Comparison of ENCODE assay signal across 21 cellular contexts in genomic region chr3:174010902-174011301, GRCh38.
A peak's percentile ranks its signal among the peaks of the same experiment; 100 is the strongest.
DNase-seq lines count a peak whose midpoint lies in the region; ATAC-seq, FAIRE-seq and TF ChIP-seq lines count a peak whose summit lies in the region.
"Had no signal": no experiment of that assay in that cellular context is flagged by ENCODE, and none has a peak within 500 bp of the region (broad histone marks: within the 10 kb centered on the region; RNA-seq: fewer than 3 reads in every experiment).

No MANE protein-coding gene starts in this region.

- no peak overlapping the region for H2AK5ac ChIP-seq in H1 (ENCODE audit: low read depth, low read length)

- H3K56ac ChIP-seq in H1 (replicated peaks; ENCODE audit: insufficient read length, low read depth, low read length), result no peak overlapping the region

- no peak overlapping the region for H2BK120ac ChIP-seq in H1 (replicated peaks; ENCODE audit: low read depth, low read length)

- H3K36me3 ChIP-seq in SK-N-SH (replicated peaks in 1 of 2; ENCODE audit: control insufficient read depth in 1 of 2, insufficient read depth in 2 of 2, low read length in 1 of 2) (no peaks in the 10 kb centered on the region), H1 (ENCODE audit: control insufficient read depth in 2 of 4, insufficient read depth in 4 of 4, low read length in 3 of 4) (no peaks in the 10 kb centered on the region)
- H3K36me3 ChIP-seq: BLaER1 had no signal

- no peak overlapping the region for H2BK12ac ChIP-seq in H1 (ENCODE audit: low read depth, low read length)

- H3K27ac ChIP-seq in SK-N-SH (ENCODE audit: low read depth in 2 of 2, low read length in 1 of 2), result no peak overlapping the region
- H3K27ac ChIP-seq in H1 (ENCODE audit: low read depth, low read length), result no peak overlapping the region
- H3K27ac ChIP-seq: 22Rv1, BLaER1, C4-2B had no signal

- no peaks in the 10 kb centered on the region for H3K79me2 ChIP-seq in SK-N-SH (ENCODE audit: insufficient read depth)
- no peaks in the 10 kb centered on the region for H3K79me2 ChIP-seq in H1 (ENCODE audit: control insufficient read depth in 1 of 2, insufficient read depth in 2 of 2, low read length in 2 of 2)

- no peaks in the 10 kb centered on the region for H3K36me3 Mint-ChIP-seq in effector memory CD8-positive, alpha-beta T cell (ENCODE audit: insufficient read depth)
- H3K36me3 Mint-ChIP-seq: CD4-positive, CD25-positive, alpha-beta regulatory T cell; CD8-positive, alpha-beta T cell had no signal

- H3K27me3 Mint-ChIP-seq in effector memory CD8-positive, alpha-beta T cell, result no peaks in the 10 kb centered on the region
- H3K27me3 Mint-ChIP-seq: B cell; CD4-positive, CD25-positive, alpha-beta regulatory T cell had no signal

- H3K4me1 ChIP-seq in SK-N-SH (ENCODE audit: control insufficient read depth in 1 of 2, insufficient read depth in 2 of 2, low read depth in 1 of 2, low read length in 1 of 2) (no peaks in the 10 kb centered on the region), H1 (replicated peaks in 1 of 4; ENCODE audit: control insufficient read depth in 3 of 4, insufficient read depth in 4 of 4, low read length in 3 of 4) (peaks cover 0 to 3% (median 0%) of the 10 kb centered on the region in 4 experiments; a peak in 3 of 7 replicates)
- H3K4me1 ChIP-seq: BLaER1, Caco-2 had no signal

- no peak overlapping the region for H3K23ac ChIP-seq in H1 (ENCODE audit: insufficient read length)

- no peak overlapping the region for H2BK5ac ChIP-seq in H1 (ENCODE audit: low read depth, low read length)

- H3K14ac ChIP-seq in H1 (ENCODE audit: insufficient read length), result no peak overlapping the region

- no peak overlapping the region for H3K4me3 Mint-ChIP-seq in effector memory CD8-positive, alpha-beta T cell
- H3K4me3 Mint-ChIP-seq: B cell; CD4-positive, CD25-positive, alpha-beta regulatory T cell; CD8-positive, alpha-beta T cell; H9 had no signal

- no peaks in the 10 kb centered on the region for H3K23me2 ChIP-seq in H1 (ENCODE audit: low read depth, low read length)

- no peaks in the 10 kb centered on the region for H3K4me1 Mint-ChIP-seq in effector memory CD8-positive, alpha-beta T cell (ENCODE audit: low read depth in 2 of 2)
- H3K4me1 Mint-ChIP-seq: B cell; CD4-positive, CD25-positive, alpha-beta regulatory T cell had no signal

- H3K18ac ChIP-seq in H1 (ENCODE audit: extremely low read depth, low read length), result no peak overlapping the region

- H3K9me3 Mint-ChIP-seq in effector memory CD8-positive, alpha-beta T cell, result peaks cover 3 to 9% of the 10 kb centered on the region in 2 donors
- H3K9me3 Mint-ChIP-seq: CD8-positive, alpha-beta T cell; H9 had no signal

- H3K4me2 ChIP-seq in SK-N-SH (no peak overlapping the region), H1 (ENCODE audit: insufficient read depth in 1 of 2, low read depth in 2 of 2, low read length in 2 of 2) (peak overlapping the region in 1 of 2 experiments; percentile 43; a peak in 1 of 4 replicates)
- H3K4me2 ChIP-seq: BLaER1 had no signal

- peak; percentile 45 for FAIRE-seq in H1 (lab: Jason Lieb, UNC)
- FAIRE-seq: A204.1, GM12892 had no signal

- ATAC-seq in SK-N-SH treated with all-trans-retinoic acid at 6 μM for 48 hours, result no peak
- no peak for ATAC-seq in effector memory CD8-positive, alpha-beta T cell (replicated peaks)
- ATAC-seq: CD8-positive, alpha-beta T cell; HCT116 had no signal

- CTCF ChIA-PET in SK-N-SH (lab: Yijun Ruan, JAX) (no interaction called here), H1 (lab: Charles Lee; ENCODE audit: partially characterized antibody) (no interaction called here)

- H4K5ac ChIP-seq in H1 (ENCODE audit: insufficient read length, low read depth, low read length), result no peak overlapping the region

- WGBS in SK-N-SH (ENCODE audit: low lambda C conversion rate), result 89% methylated on average over 1 of the region's 1 CpG
- 21% methylated on average over 1 of the region's 1 CpG; no CpG with 5 or more reads in 1 of the 2 experiments for WGBS in H1 (ENCODE audit: extremely low coverage in 1 of 2, insufficient coverage in 1 of 2, insufficient read length in 1 of 2, insufficient replicate concordance in 2 of 2, low coverage in 1 of 2, low lambda C conversion rate in 2 of 2, missing lambda C conversion rate in 1 of 2), 2 experiments

- H3F3A ChIP-seq in SK-N-SH (replicated peaks; ENCODE audit: insufficient read depth), result peaks cover 3% of the 10 kb centered on the region

- no peak for TF ChIP-seq POLR2A in H1 (IDR thresholded peaks at IDR 0.05; ENCODE audit: control extremely low read depth in 1 of 2, low read depth in 2 of 2, low read length in 2 of 2)

- POLR2A ChIA-PET in SK-N-SH (lab: Yijun Ruan, JAX) (no interaction called here), H1 (lab: Charles Lee; ENCODE audit: partially characterized antibody) (no interaction called here)

- no peak overlapping the region for H4K91ac ChIP-seq in H1 (replicated peaks; ENCODE audit: insufficient read length, low read length)

- H4K20me1 ChIP-seq in SK-N-SH (ENCODE audit: insufficient read depth) (no peaks in the 10 kb centered on the region), H1 (replicated peaks in 1 of 2; ENCODE audit: control insufficient read depth in 1 of 2, insufficient read depth in 2 of 2, low read length in 2 of 2) (no peaks in the 10 kb centered on the region)
- H4K20me1 ChIP-seq: BLaER1 had no signal

- H2AFZ ChIP-seq in SK-N-SH (ENCODE audit: low read depth) (no peak overlapping the region), H1 (ENCODE audit: low read length) (no peak overlapping the region)

- H3K9ac ChIP-seq in SK-N-SH (no peak overlapping the region), H1 (replicated peaks in 1 of 4; ENCODE audit: extremely low read depth in 1 of 4, low read depth in 3 of 4, low read length in 3 of 4) (no peak overlapping the region)
- H3K9ac ChIP-seq: BLaER1 had no signal

- H2BK20ac ChIP-seq in H1 (ENCODE audit: low read length), result no peak overlapping the region

- no peak overlapping the region for H2BK15ac ChIP-seq in H1 (ENCODE audit: low read length)

- H3K9me2 ChIP-seq in SK-N-SH, result no peaks in the 10 kb centered on the region

- TF ChIP-seq CTCF in SK-N-SH (IDR thresholded peaks at IDR 0.05), result no peak
- TF ChIP-seq CTCF in H1 (IDR thresholded peaks at IDR 0.05; ENCODE audit: control extremely low read depth in 1 of 3, insufficient read depth in 1 of 3, low read depth in 1 of 3, low read length in 3 of 3), result no peak

- no peak for TF ChIP-seq EP300 in SK-N-SH (IDR thresholded peaks at IDR 0.05; ENCODE audit: borderline replicate concordance in 1 of 2, low read depth in 1 of 2, low read length in 1 of 2)
- TF ChIP-seq EP300 in H1 (IDR thresholded peaks at IDR 0.05; ENCODE audit: borderline replicate concordance in 1 of 2, low read depth in 2 of 2, low read length in 2 of 2), result no peak

- no peaks in the 10 kb centered on the region for H3K9me3 ChIP-seq in SK-N-SH
- no peaks in the 10 kb centered on the region for H3K9me3 ChIP-seq in H1 (ENCODE audit: insufficient read depth in 2 of 2, low read depth in 1 of 2, low read length in 1 of 2)
- H3K9me3 ChIP-seq: BLaER1, Caco-2 had no signal

- H4K8ac ChIP-seq in H1 (ENCODE audit: extremely low read depth, insufficient read depth, low read length), result no peak overlapping the region

- no peaks in the 10 kb centered on the region for H3K27me3 ChIP-seq in SK-N-SH (ENCODE audit: insufficient read depth)
- no peaks in the 10 kb centered on the region for H3K27me3 ChIP-seq in H1 (replicated peaks in 1 of 4; ENCODE audit: control insufficient read depth in 3 of 4, extremely low read depth in 1 of 4, insufficient read depth in 3 of 4, low read length in 3 of 4)
- H3K27me3 ChIP-seq: BLaER1 had no signal

- no peak overlapping the region for H3K4ac ChIP-seq in H1 (replicated peaks; ENCODE audit: insufficient read length, low read depth, low read length)

- no peak overlapping the region for H3K4me3 ChIP-seq in SK-N-SH (ENCODE audit: low read depth in 2 of 2, low read length in 1 of 2)
- peak overlapping the region in 1 of 4 experiments; percentile 3; a peak in 1 of 8 replicates for H3K4me3 ChIP-seq in H1 (ENCODE audit: extremely low read depth in 1 of 4, insufficient read depth in 2 of 4, low read depth in 3 of 4, low read length in 4 of 4)
- H3K4me3 ChIP-seq: BLaER1 had no signal

- TF ChIP-seq RAD21 in SK-N-SH (IDR thresholded peaks at IDR 0.05; ENCODE audit: low read length) (no peak), H1 (IDR thresholded peaks at IDR 0.05 in 1 of 2, conservative IDR thresholded peaks at IDR 0.05 in 1 of 2; ENCODE audit: low read depth in 2 of 2, low read length in 2 of 2) (no peak)

- no peaks in the 10 kb centered on the region for H3K79me1 ChIP-seq in H1 (ENCODE audit: low read depth, low read length)

- DNase-seq in NCI-H1105 treated with DMSO at 0.1 percent for 48 hours (lab: John Stamatoyannopoulos, UW), result peak; percentile 15
- no peak for DNase-seq in NCI-H1105 (lab: John Stamatoyannopoulos, UW)
- no peak for DNase-seq in SK-N-SH
- no peak for DNase-seq in H1 (ENCODE audit: low read depth in 1 of 2, low spot score in 2 of 2)
- no peak for DNase-seq in RKO (ENCODE audit: low spot score)
- no peak for DNase-seq in effector memory CD8-positive, alpha-beta T cell
- no peak for DNase-seq in amygdala (lab: John Stamatoyannopoulos, UW)
- DNase-seq: Caco-2; CD4-positive, CD25-positive, alpha-beta regulatory T cell; CD8-positive, alpha-beta T cell; DMS153; DND-41; H9 had no signal

- H3K27ac Mint-ChIP-seq in effector memory CD8-positive, alpha-beta T cell, result no peak overlapping the region
- H3K27ac Mint-ChIP-seq: B cell; CD4-positive, CD25-positive, alpha-beta regulatory T cell; CD8-positive, alpha-beta T cell; H9 had no signal

TF ChIP-seq in SK-N-SH, 30 proteins besides CTCF, POLR2A, EP300 and RAD21 (continues in another document):
- TF ChIP-seq IRF3 (IDR thresholded peaks at IDR 0.05; ENCODE audit: low read depth, low read length) (no peak), FOXM1 (IDR thresholded peaks at IDR 0.05; ENCODE audit: low read depth) (no peak)

TF ChIP-seq in H1, 55 proteins besides CTCF, POLR2A, EP300 and RAD21 (continues in another document):
- TF ChIP-seq CHD1 (IDR thresholded peaks at IDR 0.05; ENCODE audit: low read depth, low read length) (no peak), NANOG (IDR thresholded peaks at IDR 0.05; ENCODE audit: insufficient read depth, low read depth, low read length, poor library complexity, severe bottlenecking) (peak; percentile 85), POU5F1 (IDR thresholded peaks at IDR 0.05; ENCODE audit: low read depth, low read length) (peak; percentile 48; the same call in 1 of the 2 replicates), ZNF274 (IDR thresholded peaks at IDR 0.05; ENCODE audit: borderline replicate concordance, extremely low read depth, low read length) (no peak), CHD2 (IDR thresholded peaks at IDR 0.05; ENCODE audit: low read length) (no peak), SUZ12 (IDR thresholded peaks at IDR 0.05; ENCODE audit: low read length) (no peak), SP1 (IDR thresholded peaks at IDR 0.05; ENCODE audit: low read depth, low read length) (no peak)
